19 cellular contexts compared by ENCODE assay signal in genomic region chr21:10641107-10641506, GRCh38.
"Had no signal": no experiment of that assay in that cellular context is flagged by ENCODE, and none has a peak within 500 bp of the region (broad histone marks: within the 10 kb centered on the region; RNA-seq: fewer than 3 reads in every experiment).

No MANE protein-coding gene starts in this region.

- ATAC-seq: effector memory CD8-positive, alpha-beta T cell; gastroesophageal sphincter; left colon; left ventricle myocardium superior; stimulated activated naive CD8-positive, alpha-beta T cell treated with anti-CD3 and anti-CD28 coated beads, Interleukin-15, amount 100 ng/mL, for 72 hours had no signal

- H3K27ac ChIP-seq: esophagus squamous epithelium, gastroesophageal sphincter, neural progenitor cell, ovary, right atrium auricular region, testis, tibial nerve had no signal

- H3K36me3 ChIP-seq: esophagus squamous epithelium, gastroesophageal sphincter, neural progenitor cell, ovary, right atrium auricular region, tibial nerve had no signal

- H3K36me3 Mint-ChIP-seq: natural killer cell treated with Interleukin-12 subunit alpha and Interleukin-12 subunit beta and Interleukin-15 and Interleukin-18, amount 100 ng/mL, for 72 hours; neural progenitor cell had no signal

- H3K9me3 ChIP-seq: ovary, testis had no signal

- H3K4me2 ChIP-seq: neural progenitor cell had no signal

- H3K27me3 Mint-ChIP-seq: dendritic cell treated with granulocyte-macrophage colony-stimulating factor and Interleukin-4, amounts not matched to agents 40 ng/mL and 50 ng/mL, for 4 days; effector memory CD8-positive, alpha-beta T cell; natural killer cell treated with Interleukin-12 subunit alpha and Interleukin-12 subunit beta and Interleukin-15 and Interleukin-18, amount 100 ng/mL, for 72 hours; stimulated activated naive CD8-positive, alpha-beta T cell treated with anti-CD3 and anti-CD28 coated beads, Interleukin-15, amount 100 ng/mL, for 72 hours had no signal

- DNase-seq: effector memory CD8-positive, alpha-beta T cell; esophagus squamous epithelium; foreskin fibroblast; glutamatergic neuron; left colon; left ventricle myocardium superior; midbrain; nucleus accumbens; ovary; small intestine; stimulated activated CD4-positive, alpha-beta T cell treated with anti-CD3 and anti-CD28 coated beads, Interleukin-2, amount 100 ng/mL, for 48 hours; stimulated activated naive CD8-positive, alpha-beta T cell treated with anti-CD3 and anti-CD28 coated beads, Interleukin-15, amount 100 ng/mL, for 72 hours; testis had no signal

- H3K27me3 ChIP-seq: esophagus squamous epithelium, gastroesophageal sphincter, neural progenitor cell, ovary, right atrium auricular region, testis, tibial nerve had no signal

- H3K4me1 Mint-ChIP-seq: neural progenitor cell; stimulated activated naive CD8-positive, alpha-beta T cell treated with anti-CD3 and anti-CD28 coated beads, Interleukin-15, amount 100 ng/mL, for 72 hours had no signal

- H3K4me3 Mint-ChIP-seq: dendritic cell treated with granulocyte-macrophage colony-stimulating factor and Interleukin-4, amounts not matched to agents 40 ng/mL and 50 ng/mL, for 4 days; effector memory CD8-positive, alpha-beta T cell; natural killer cell treated with Interleukin-12 subunit alpha and Interleukin-12 subunit beta and Interleukin-15 and Interleukin-18, amount 100 ng/mL, for 72 hours; neural progenitor cell; stimulated activated naive CD8-positive, alpha-beta T cell treated with anti-CD3 and anti-CD28 coated beads, Interleukin-15, amount 100 ng/mL, for 72 hours had no signal

- H2AFZ ChIP-seq: neural progenitor cell had no signal

- H3K4me1 ChIP-seq: esophagus squamous epithelium, gastroesophageal sphincter, neural progenitor cell, right atrium auricular region, testis, tibial nerve had no signal

- H3K27ac Mint-ChIP-seq: dendritic cell treated with granulocyte-macrophage colony-stimulating factor and Interleukin-4, amounts not matched to agents 40 ng/mL and 50 ng/mL, for 4 days; effector memory CD8-positive, alpha-beta T cell; natural killer cell treated with Interleukin-12 subunit alpha and Interleukin-12 subunit beta and Interleukin-15 and Interleukin-18, amount 100 ng/mL, for 72 hours; neural progenitor cell; stimulated activated naive CD8-positive, alpha-beta T cell treated with anti-CD3 and anti-CD28 coated beads, Interleukin-15, amount 100 ng/mL, for 72 hours had no signal

- H3K4me3 ChIP-seq: esophagus squamous epithelium, gastroesophageal sphincter, neural progenitor cell, ovary, right atrium auricular region, testis, tibial nerve had no signal

- H3K9me3 Mint-ChIP-seq: dendritic cell treated with granulocyte-macrophage colony-stimulating factor and Interleukin-4, amounts not matched to agents 40 ng/mL and 50 ng/mL, for 4 days; effector memory CD8-positive, alpha-beta T cell; natural killer cell treated with Interleukin-12 subunit alpha and Interleukin-12 subunit beta and Interleukin-15 and Interleukin-18, amount 100 ng/mL, for 72 hours; neural progenitor cell; stimulated activated naive CD8-positive, alpha-beta T cell treated with anti-CD3 and anti-CD28 coated beads, Interleukin-15, amount 100 ng/mL, for 72 hours had no signal

- H3K9ac ChIP-seq: neural progenitor cell had no signal
